Comparison of ENCODE assay signal across 24 cellular contexts in genomic region chr15:62316413-62317060, GRCh38.
"Had no signal": no experiment of that assay in that cellular context is flagged by ENCODE, and none has a peak within 500 bp of the region (broad histone marks: within the 10 kb centered on the region; RNA-seq: fewer than 3 reads in every experiment).

No MANE protein-coding gene starts in this region.

- H3K36me3 Mint-ChIP-seq: T-cell had no signal

- H3K27ac ChIP-seq: KMS-11 had no signal

- H3K4me2 ChIP-seq: KMS-11, SK-N-SH had no signal

- ATAC-seq: HepG2, T-cell had no signal

- H3K4me3 Mint-ChIP-seq: T-cell had no signal

- H3K4me1 Mint-ChIP-seq: T-cell had no signal

- H3K9me3 ChIP-seq: SK-N-SH had no signal

- DNase-seq: IMR-90, Kasumi-1, MM.1S, NCI-H1048, NCI-H1105, NCI-H1417, NCI-H1436 treated with DMSO at 0.1 percent for 48 hours, NCI-H1694, NCI-H187 treated with DMSO at 0.1 percent for 48 hours, NCI-H2029 treated with DMSO at 0.1 percent for 48 hours, NCI-H2171 treated with DMSO at 0.1 percent for 48 hours, NCI-H345, NCI-H446 treated with DMSO at 0.1 percent for 48 hours, NCI-H510A treated with DMSO at 0.1 percent for 48 hours, NCI-H526, NCI-H82, Right ventricle myocardium superior, RPMI8226, SK-N-SH, SW 1271, T-cell had no signal

- FAIRE-seq: HepG2, RCC 7860 had no signal

- H3K27ac Mint-ChIP-seq: T-cell had no signal

- H3K9ac ChIP-seq: KMS-11, SK-N-SH had no signal
